ENCODE assay signal across 9 cellular contexts in genomic region chr2:239295377-239296019, GRCh38.
DNase-seq lines count a peak whose midpoint lies in the region; ATAC-seq and TF ChIP-seq lines count a peak whose summit lies in the region.
"Had no signal": no experiment of that assay in that cellular context is flagged by ENCODE, and none has a peak within 500 bp of the region (broad histone marks: within the 10 kb centered on the region; RNA-seq: fewer than 3 reads in every experiment).

No MANE protein-coding gene starts in this region.

- H3K9me2 ChIP-seq in Loucy (replicated peaks; ENCODE audit: low read depth, low read length): no peaks in the 10 kb centered on the region

- H3K4me2 ChIP-seq in Loucy (ENCODE audit: low read depth, low read length, poor library complexity, severe bottlenecking): peak overlapping the region; percentile 35

- no peaks in the 10 kb centered on the region for H3F3A ChIP-seq in Loucy (ENCODE audit: low read depth)

- ATAC-seq in GM19324 (IDR thresholded peaks at IDR 0.05; ENCODE audit: low FRiP score, unreplicated experiment): no peak

- no peaks in the 10 kb centered on the region for H3K36me3 ChIP-seq in Loucy (ENCODE audit: insufficient read depth, low read length)
- no peaks in the 10 kb centered on the region for H3K36me3 ChIP-seq in ectodermal cell (ENCODE audit: control insufficient read depth, insufficient read depth, low read length)
- H3K36me3 ChIP-seq in sigmoid colon: no peaks in the 10 kb centered on the region

- peak overlapping the region; percentile 22 for H3K27ac ChIP-seq in ectodermal cell (ENCODE audit: insufficient read depth, low read depth, low read length, poor library complexity, severe bottlenecking)
- peak overlapping the region; percentile 43 to 97 (median 96) for H3K27ac ChIP-seq in sigmoid colon

- TF ChIP-seq CTCF in Loucy (conservative IDR thresholded peaks at IDR 0.05; ENCODE audit: low read length) (no peak), sigmoid colon (IDR thresholded peaks at IDR 0.05) (no peak)

- H3K79me2 ChIP-seq in Loucy (ENCODE audit: insufficient read depth, low read length): peaks cover 60% of the 10 kb centered on the region

- WGBS in ectodermal cell, 2 experiments: 36 to 43% methylated on average over 6 of the region's 6 CpGs
- 61 to 82% methylated on average over 6 of the region's 6 CpGs for WGBS in sigmoid colon, 2 donors

- intact Hi-C loops in sigmoid colon (cut with DNase I): no loop called here

- no peaks in the 10 kb centered on the region for H4K20me1 ChIP-seq in Loucy (ENCODE audit: insufficient read depth, low read length, poor library complexity, severe bottlenecking)

- H3K9me3 ChIP-seq in Loucy (ENCODE audit: insufficient read depth, low read depth, low read length) (no peaks in the 10 kb centered on the region), ectodermal cell (ENCODE audit: control insufficient read depth, low read length) (no peaks in the 10 kb centered on the region), sigmoid colon (no peaks in the 10 kb centered on the region)

- no peak for TF ChIP-seq EP300 in sigmoid colon (IDR thresholded peaks at IDR 0.05)

- no peak overlapping the region for H3K9ac ChIP-seq in Loucy (ENCODE audit: low read depth, low read length, poor library complexity, severe bottlenecking)

- H3K4me3 ChIP-seq in Loucy (ENCODE audit: low read length, poor library complexity, severe bottlenecking) (peak overlapping the region; percentile 6), ectodermal cell (ENCODE audit: insufficient read depth, low read depth, low read length) (no peak overlapping the region), sigmoid colon (peak overlapping the region in 1 of 4 donors; percentile 1)

- H3K27me3 ChIP-seq in Loucy (ENCODE audit: insufficient read depth, low read length, poor library complexity, severe bottlenecking) (no peaks in the 10 kb centered on the region), ectodermal cell (ENCODE audit: control insufficient read depth, insufficient read depth, low read length, poor library complexity, severe bottlenecking) (no peaks in the 10 kb centered on the region), sigmoid colon (no peaks in the 10 kb centered on the region)

- H3K4me1 ChIP-seq in Loucy (ENCODE audit: insufficient read depth, low read length, poor library complexity, severe bottlenecking) (peaks cover 40% of the 10 kb centered on the region), ectodermal cell (ENCODE audit: control insufficient read depth, insufficient read depth, low read length) (peaks cover 56% of the 10 kb centered on the region), sigmoid colon (peaks cover 0 to 97% (median 95%) of the 10 kb centered on the region in 4 donors)

- no peak for TF ChIP-seq POLR2A in sigmoid colon (IDR thresholded peaks at IDR 0.05)

- DNase-seq in NCI-H345 (lab: John Stamatoyannopoulos, UW): peak; percentile 7
- DNase-seq in NCI-H345 treated with DMSO at 0.1 percent for 48 hours (lab: John Stamatoyannopoulos, UW; ENCODE audit: unreplicated experiment): no peak
- DNase-seq in sigmoid colon: no peak
- no peak for DNase-seq in A172 (ENCODE audit: low spot score)
- DNase-seq in glomerular visceral epithelial cell (ENCODE audit: extremely low spot score): no peak
- DNase-seq: SW 1271 had no signal

- no peak overlapping the region for H2AFZ ChIP-seq in Loucy (ENCODE audit: low read length)
